1 cellular context compared by ENCODE assay signal in the genomic region with DNA sequence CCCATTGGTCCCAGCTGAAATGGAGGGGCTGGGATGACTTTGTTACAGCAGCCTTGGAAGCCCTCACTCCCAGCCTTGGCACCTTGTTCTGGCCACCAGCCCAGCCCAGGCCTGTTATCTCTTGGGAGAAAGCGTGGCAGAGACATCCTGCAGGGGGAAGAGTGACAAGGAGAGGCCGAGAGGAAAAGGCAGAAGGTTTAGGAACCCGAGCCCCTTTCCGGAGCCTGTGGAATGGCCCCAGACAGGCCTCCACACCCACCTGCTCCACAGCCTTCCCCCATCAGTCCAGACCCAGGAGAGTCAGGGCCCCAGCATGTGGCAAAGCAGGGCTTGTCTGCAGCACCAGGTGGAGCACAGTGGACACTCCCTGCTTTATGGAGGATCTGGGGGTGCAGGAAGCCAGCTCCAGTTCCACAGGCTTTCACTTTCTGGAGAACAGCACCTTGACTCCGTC.
TF ChIP-seq lines count a peak whose summit lies in the region.

No MANE protein-coding gene starts in this region.

TF ChIP-seq in IMR-90, 13 proteins besides CTCF, POLR2A, EP300 and RAD21:
- TF ChIP-seq CEBPB (IDR thresholded peaks at IDR 0.05; ENCODE audit: low read depth, low read length) = no peak
- TF ChIP-seq BHLHE40 (IDR thresholded peaks at IDR 0.05; ENCODE audit: low read depth, low read length) = no peak
- TF ChIP-seq, protein P1, sequence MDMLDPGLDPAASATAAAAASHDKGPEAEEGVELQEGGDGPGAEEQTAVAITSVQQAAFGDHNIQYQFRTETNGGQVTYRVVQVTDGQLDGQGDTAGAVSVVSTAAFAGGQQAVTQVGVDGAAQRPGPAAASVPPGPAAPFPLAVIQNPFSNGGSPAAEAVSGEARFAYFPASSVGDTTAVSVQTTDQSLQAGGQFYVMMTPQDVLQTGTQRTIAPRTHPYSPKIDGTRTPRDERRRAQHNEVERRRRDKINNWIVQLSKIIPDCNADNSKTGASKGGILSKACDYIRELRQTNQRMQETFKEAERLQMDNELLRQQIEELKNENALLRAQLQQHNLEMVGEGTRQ (IDR thresholded peaks at IDR 0.05; ENCODE audit: low read depth, low read length) = no peak
- no peak for TF ChIP-seq MAFK (IDR thresholded peaks at IDR 0.05; ENCODE audit: low read depth, low read length)
- no peak for TF ChIP-seq RFX5 (IDR thresholded peaks at IDR 0.05; ENCODE audit: low read depth, low read length)
